ENCODE assay signal across 34 cellular contexts in genomic region chr4:138772366-138772765, GRCh38.
"Had no signal": no experiment of that assay in that cellular context is flagged by ENCODE, and none has a peak within 500 bp of the region (broad histone marks: within the 10 kb centered on the region; RNA-seq: fewer than 3 reads in every experiment).

No MANE protein-coding gene starts in this region.

- H3K27ac ChIP-seq: brain microvascular endothelial cell, coronary artery, dorsolateral prefrontal cortex, esophagus muscularis mucosa, foreskin keratinocyte, gastroesophageal sphincter had no signal

- ATAC-seq: activated CD4-positive, alpha-beta T cell treated with anti-CD3 and anti-CD28 coated beads for 36 hours; activated CD8-positive, alpha-beta memory T cell treated with anti-CD3 and anti-CD28 coated beads, Interleukin-2, amount 10 ng/mL, durations not matched to agents 7 days and 5 days; activated CD8-positive, alpha-beta T cell treated with anti-CD3 and anti-CD28 coated beads, Interleukin-2, amount 10 ng/mL, durations not matched to agents 7 days and 5 days; activated naive CD4-positive, alpha-beta T cell treated with anti-CD3 and anti-CD28 coated beads, Interleukin-2, amount 50 U/mL, for 72 hours; activated T-cell treated with anti-CD3 and anti-CD28 coated beads, Interleukin-2, amount 50 U/mL, for 72 hours; effector memory CD8-positive, alpha-beta T cell; foreskin keratinocyte; gastroesophageal sphincter; T-helper 17 cell had no signal

- H3K4me1 Mint-ChIP-seq: activated CD4-positive, alpha-beta T cell treated with anti-CD3 and anti-CD28 coated beads for 36 hours; activated CD4-positive, alpha-beta T cell treated with anti-CD3 and anti-CD28 coated beads, Interleukin-2, amount 10 ng/mL, durations not matched to agents 24 days and 14 days; activated CD8-positive, alpha-beta memory T cell treated with anti-CD3 and anti-CD28 coated beads, Interleukin-2, amount 10 ng/mL, durations not matched to agents 7 days and 5 days; activated naive CD4-positive, alpha-beta T cell treated with anti-CD3 and anti-CD28 coated beads, Interleukin-2, amount 10 ng/mL, durations not matched to agents 7 days and 5 days; activated naive CD8-positive, alpha-beta T cell treated with anti-CD3 and anti-CD28 coated beads, Interleukin-2, amount 10 ng/mL, durations not matched to agents 7 days and 5 days; central memory CD8-positive, alpha-beta T cell; T-helper 17 cell had no signal

- H3K27ac Mint-ChIP-seq: activated CD4-positive, alpha-beta memory T cell treated with anti-CD3 and anti-CD28 coated beads for 36 hours; activated CD4-positive, alpha-beta T cell treated with anti-CD3 and anti-CD28 coated beads for 36 hours; activated CD4-positive, alpha-beta T cell treated with anti-CD3 and anti-CD28 coated beads, Interleukin-2, amount 10 ng/mL, durations not matched to agents 24 days and 14 days; activated CD8-positive, alpha-beta memory T cell treated with anti-CD3 and anti-CD28 coated beads, Interleukin-2, amount 10 ng/mL, durations not matched to agents 7 days and 5 days; activated CD8-positive, alpha-beta T cell treated with anti-CD3 and anti-CD28 coated beads, Interleukin-2, amount 10 ng/mL, durations not matched to agents 7 days and 5 days; activated naive CD4-positive, alpha-beta T cell treated with anti-CD3 and anti-CD28 coated beads, Interleukin-2, amount 10 ng/mL, durations not matched to agents 7 days and 5 days; activated naive CD4-positive, alpha-beta T cell treated with anti-CD3 and anti-CD28 coated beads, Interleukin-2, amount 50 U/mL, for 72 hours; activated naive CD8-positive, alpha-beta T cell treated with anti-CD3 and anti-CD28 coated beads, Interleukin-2, amount 10 ng/mL, durations not matched to agents 7 days and 5 days; activated T-cell treated with anti-CD3 and anti-CD28 coated beads, Interleukin-2, amount 50 U/mL, for 72 hours; dendritic cell treated with granulocyte-macrophage colony-stimulating factor and Interleukin-4, amounts not matched to agents 40 ng/mL and 50 ng/mL, for 4 days; effector memory CD8-positive, alpha-beta T cell; T-helper 17 cell; T-helper 2 cell treated with Interferon-gamma antibody and Interleukin-4, amounts not matched to agents 5 μg/mL and 100 μg/mL, for 36 hours had no signal

- H3K36me3 Mint-ChIP-seq: activated CD4-positive, alpha-beta memory T cell treated with anti-CD3 and anti-CD28 coated beads for 36 hours; activated CD8-positive, alpha-beta memory T cell treated with anti-CD3 and anti-CD28 coated beads, Interleukin-2, amount 10 ng/mL, durations not matched to agents 7 days and 5 days; activated naive CD4-positive, alpha-beta T cell treated with anti-CD3 and anti-CD28 coated beads, Interleukin-2, amount 10 ng/mL, durations not matched to agents 7 days and 5 days; activated naive CD4-positive, alpha-beta T cell treated with anti-CD3 and anti-CD28 coated beads, Interleukin-2, amount 50 U/mL, for 72 hours; activated naive CD8-positive, alpha-beta T cell treated with anti-CD3 and anti-CD28 coated beads, Interleukin-2, amount 10 ng/mL, durations not matched to agents 7 days and 5 days had no signal

- H3K9me3 ChIP-seq: esophagus muscularis mucosa, gastroesophageal sphincter had no signal

- H3K27me3 ChIP-seq: brain microvascular endothelial cell, dorsolateral prefrontal cortex, esophagus muscularis mucosa, gastroesophageal sphincter had no signal

- H3K4me3 Mint-ChIP-seq: activated CD4-positive, alpha-beta memory T cell treated with anti-CD3 and anti-CD28 coated beads for 36 hours; activated CD4-positive, alpha-beta T cell treated with anti-CD3 and anti-CD28 coated beads for 36 hours; activated CD4-positive, alpha-beta T cell treated with anti-CD3 and anti-CD28 coated beads, Interleukin-2, amount 10 ng/mL, durations not matched to agents 24 days and 14 days; activated CD8-positive, alpha-beta memory T cell treated with anti-CD3 and anti-CD28 coated beads, Interleukin-2, amount 10 ng/mL, durations not matched to agents 7 days and 5 days; activated CD8-positive, alpha-beta T cell treated with anti-CD3 and anti-CD28 coated beads, Interleukin-2, amount 10 ng/mL, durations not matched to agents 7 days and 5 days; activated naive CD4-positive, alpha-beta T cell treated with anti-CD3 and anti-CD28 coated beads, Interleukin-2, amount 10 ng/mL, durations not matched to agents 7 days and 5 days; activated naive CD8-positive, alpha-beta T cell treated with anti-CD3 and anti-CD28 coated beads, Interleukin-2, amount 10 ng/mL, durations not matched to agents 7 days and 5 days; activated T-cell treated with anti-CD3 and anti-CD28 coated beads, Interleukin-2, amount 50 U/mL, for 72 hours; central memory CD8-positive, alpha-beta T cell; dendritic cell treated with granulocyte-macrophage colony-stimulating factor and Interleukin-4, amounts not matched to agents 40 ng/mL and 50 ng/mL, for 4 days; effector memory CD8-positive, alpha-beta T cell; T-helper 17 cell; T-helper 2 cell treated with Interferon-gamma antibody and Interleukin-4, amounts not matched to agents 5 μg/mL and 100 μg/mL, for 36 hours had no signal

- FAIRE-seq: astrocyte, bronchial epithelial cell had no signal

- DNase-seq: activated CD4-positive, alpha-beta memory T cell treated with anti-CD3 and anti-CD28 coated beads for 36 hours; activated CD4-positive, alpha-beta T cell treated with anti-CD3 and anti-CD28 coated beads for 36 hours; activated CD4-positive, alpha-beta T cell treated with anti-CD3 and anti-CD28 coated beads, Interleukin-2, amount 10 ng/mL, durations not matched to agents 24 days and 14 days; activated CD4-positive, CD25-positive, alpha-beta regulatory T cell; activated CD4-positive, CD25-positive, alpha-beta regulatory T cell treated with anti-CD3 and anti-CD28 coated beads, Interleukin-2, amount 50 U/mL, for 72 hours; activated CD8-positive, alpha-beta memory T cell treated with anti-CD3 and anti-CD28 coated beads, Interleukin-2, amount 10 ng/mL, durations not matched to agents 7 days and 5 days; activated CD8-positive, alpha-beta memory T cell treated with anti-CD3 and anti-CD28 coated beads, Interleukin-2, amount 50 U/mL, for 4 hours; activated CD8-positive, alpha-beta T cell treated with anti-CD3 and anti-CD28 coated beads, Interleukin-2, amount 10 ng/mL, durations not matched to agents 7 days and 5 days; activated gamma-delta T cell; activated naive CD4-positive, alpha-beta T cell; activated naive CD4-positive, alpha-beta T cell treated with anti-CD3 and anti-CD28 coated beads, Interleukin-2, amount 10 ng/mL, durations not matched to agents 7 days and 5 days; activated naive CD8-positive, alpha-beta T cell treated with anti-CD3 and anti-CD28 coated beads, Interleukin-2, amount 10 ng/mL, durations not matched to agents 7 days and 5 days; activated T-cell treated with anti-CD3 and anti-CD28 coated beads, Interleukin-2, amount 50 U/mL, for 1 hour; activated T-cell treated with anti-CD3 and anti-CD28 coated beads, Interleukin-2, amount 50 U/mL, for 72 hours; amniotic stem cell; anterior cingulate cortex; brain microvascular endothelial cell; dorsolateral prefrontal cortex; effector memory CD8-positive, alpha-beta T cell; erythroblast; foreskin keratinocyte; head of caudate nucleus; T-helper 1 cell; T-helper 17 cell; T1000 had no signal

- H3K4me1 ChIP-seq: esophagus muscularis mucosa, foreskin keratinocyte, gastroesophageal sphincter had no signal

- H3K4me3 ChIP-seq: coronary artery, dorsolateral prefrontal cortex, esophagus muscularis mucosa, gastroesophageal sphincter had no signal

- H3K9me3 Mint-ChIP-seq: activated CD4-positive, alpha-beta memory T cell treated with anti-CD3 and anti-CD28 coated beads for 36 hours; activated CD4-positive, alpha-beta T cell treated with anti-CD3 and anti-CD28 coated beads, Interleukin-2, amount 10 ng/mL, durations not matched to agents 24 days and 14 days; activated naive CD4-positive, alpha-beta T cell treated with anti-CD3 and anti-CD28 coated beads, Interleukin-2, amount 10 ng/mL, durations not matched to agents 7 days and 5 days; activated naive CD4-positive, alpha-beta T cell treated with anti-CD3 and anti-CD28 coated beads, Interleukin-2, amount 50 U/mL, for 72 hours; activated naive CD8-positive, alpha-beta T cell treated with anti-CD3 and anti-CD28 coated beads, Interleukin-2, amount 10 ng/mL, durations not matched to agents 7 days and 5 days; central memory CD8-positive, alpha-beta T cell; dendritic cell treated with granulocyte-macrophage colony-stimulating factor and Interleukin-4, amounts not matched to agents 40 ng/mL and 50 ng/mL, for 4 days; effector memory CD8-positive, alpha-beta T cell; T-helper 2 cell treated with Interferon-gamma antibody and Interleukin-4, amounts not matched to agents 5 μg/mL and 100 μg/mL, for 36 hours had no signal

- H3K36me3 ChIP-seq: brain microvascular endothelial cell, esophagus muscularis mucosa, gastroesophageal sphincter had no signal

- H3K27me3 Mint-ChIP-seq: activated CD8-positive, alpha-beta memory T cell treated with anti-CD3 and anti-CD28 coated beads, Interleukin-2, amount 10 ng/mL, durations not matched to agents 7 days and 5 days; activated naive CD4-positive, alpha-beta T cell treated with anti-CD3 and anti-CD28 coated beads, Interleukin-2, amount 10 ng/mL, durations not matched to agents 7 days and 5 days; central memory CD8-positive, alpha-beta T cell; effector memory CD8-positive, alpha-beta T cell had no signal
